8 cellular contexts compared by ENCODE assay signal in the genomic region with DNA sequence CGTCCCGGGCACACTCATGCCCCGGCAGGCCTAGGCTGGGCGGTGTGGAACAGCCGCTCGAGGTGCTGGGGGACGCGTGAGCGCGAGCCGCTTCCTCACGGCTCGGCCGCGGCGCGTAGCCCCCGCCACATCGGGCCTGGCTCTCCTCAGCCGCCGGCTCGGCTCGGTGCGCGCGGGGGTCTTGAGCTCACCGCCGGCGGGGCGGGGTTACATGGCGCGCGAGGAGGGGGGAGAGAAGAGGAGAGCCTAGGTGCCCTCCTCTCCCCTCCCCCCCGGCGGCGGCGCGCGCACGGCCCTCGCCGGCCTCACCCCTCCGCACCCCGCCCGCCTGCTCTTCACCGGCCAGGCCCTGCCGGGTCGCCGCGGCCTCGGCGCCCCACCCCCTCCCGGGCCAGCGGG. TPM values are rescaled to one million over a fixed set of nuclear protein-coding genes. Genes with fewer than 3 reads are reported as not detected.
DNase-seq lines count a peak whose midpoint lies in the region; ATAC-seq, FAIRE-seq and TF ChIP-seq lines count a peak whose summit lies in the region.

No MANE protein-coding gene starts in this region.

- peak overlapping the region; percentile 53 for H2AFZ ChIP-seq in endothelial cell of umbilical vein (ENCODE audit: low read depth, low read length)

- no peaks in the 10 kb centered on the region for H3K27me3 ChIP-seq in endothelial cell of umbilical vein (ENCODE audit: control insufficient read depth in 2 of 2, insufficient read depth in 2 of 2, low read length in 2 of 2)

- ATAC-seq in GM18909 (IDR thresholded peaks at IDR 0.05; ENCODE audit: poor library complexity, unreplicated experiment): peak; percentile 48
- ATAC-seq in HG03159 (IDR thresholded peaks at IDR 0.05; ENCODE audit: unreplicated experiment): peak; percentile 41
- ATAC-seq in mucosa of descending colon: peak; percentile 84

- dilution Hi-C loops in endothelial cell of umbilical vein (cut with MboI; ENCODE audit: extremely low pct_ligation_motif_present, low sequenced_read_pairs): no loop called here

- no peaks in the 10 kb centered on the region for H3K9me1 ChIP-seq in endothelial cell of umbilical vein (replicated peaks; ENCODE audit: control insufficient read depth, extremely low read depth, insufficient read depth, low read length)

- TF ChIP-seq CTCF in AG09319 (IDR thresholded peaks at IDR 0.05; ENCODE audit: low read depth, low read length) (no peak), endothelial cell of umbilical vein (IDR thresholded peaks at IDR 0.05; ENCODE audit: extremely low read depth in 1 of 2, insufficient read depth in 1 of 2, low read depth in 1 of 2, low read length in 2 of 2) (no peak), mucosa of descending colon (IDR thresholded peaks at IDR 0.05) (no peak)

- no TSS peak for BruUV-seq in endothelial cell of umbilical vein (replicated peaks; lab: Mats Ljungman, UMichigan)

- DNase-seq in AG09319 (ENCODE audit: extremely low read depth, low read depth): peak; percentile 18
- peak; percentile 94 for DNase-seq in NCI-H748 (lab: John Stamatoyannopoulos, UW; ENCODE audit: unreplicated experiment)
- DNase-seq in activated CD8-positive, alpha-beta memory T cell treated with anti-CD3 and anti-CD28 coated beads, Interleukin-2, amount 50 U/mL, for 24 hours (ENCODE audit: extremely low read depth): peak; percentile 39
- peak; percentile 68 for DNase-seq in endothelial cell of umbilical vein (ENCODE audit: low read depth, low spot score)
- DNase-seq in mucosa of descending colon: peak; percentile 87 to 90 (median 89)
- peak; percentile 41 to 58 for DNase-seq in stimulated activated CD8-positive, alpha-beta memory T cell treated with anti-CD3 and anti-CD28 coated beads, Interleukin-4, amount 100 ng/mL, for 4 hours (ENCODE audit: low read depth in 2 of 2, low spot score in 1 of 2)

- CTCF ChIA-PET in endothelial cell of umbilical vein (lab: Charles Lee): interaction anchor here (0.8 to 2.0 kb wide), 12 partner anchors 9 to 298 kb away, joined by 3 to 19 read pairs (median 5); partner anchors contain the start of gene ERMP1

- peak overlapping the region; percentile 65 to 98 (median 89) for H3K4me3 ChIP-seq in endothelial cell of umbilical vein (replicated peaks in 1 of 3; ENCODE audit: insufficient read depth in 1 of 3, low read depth in 1 of 3, low read length in 3 of 3)
- H3K4me3 ChIP-seq in mucosa of descending colon: peak overlapping the region; percentile 80

- intact Hi-C loops in endothelial cell of umbilical vein (cut with micrococcal nuclease): loop anchor here (2.0 to 10.0 kb wide), 4 partner anchors 209 to 675 kb away; partner anchors contain the start of gene UHRF2
- intact Hi-C loops in mucosa of descending colon (cut with DNase I, micrococcal nuclease): no loop called here

- FAIRE-seq in endothelial cell of umbilical vein (lab: Jason Lieb, UNC): no peak

- peaks cover 2% of the 10 kb centered on the region for H4K20me1 ChIP-seq in endothelial cell of umbilical vein (replicated peaks; ENCODE audit: control insufficient read depth, extremely low read depth, insufficient read depth, low read length)

- H3K79me2 ChIP-seq in endothelial cell of umbilical vein (ENCODE audit: control insufficient read depth, insufficient read depth, low read length): peaks cover 53% of the 10 kb centered on the region

- no peaks in the 10 kb centered on the region for H3K36me3 ChIP-seq in endothelial cell of umbilical vein (ENCODE audit: control insufficient read depth in 2 of 2, extremely low read depth in 1 of 2, insufficient read depth in 2 of 2, low read length in 2 of 2)
- H3K36me3 ChIP-seq in mucosa of descending colon (ENCODE audit: low read depth): no peaks in the 10 kb centered on the region

- TF ChIP-seq POLR2A in endothelial cell of umbilical vein (IDR thresholded peaks at IDR 0.05; ENCODE audit: low read depth, low read length): no peak

- H3K4me2 ChIP-seq in endothelial cell of umbilical vein (ENCODE audit: insufficient read depth, low read length): peak overlapping the region; percentile 97

- H3K4me1 ChIP-seq in endothelial cell of umbilical vein (ENCODE audit: control insufficient read depth, extremely low read depth, insufficient read depth, low read length) (peaks cover 19% of the 10 kb centered on the region), mucosa of descending colon (ENCODE audit: low read depth) (peaks cover 18% of the 10 kb centered on the region)

- H3K9ac ChIP-seq in endothelial cell of umbilical vein (replicated peaks; ENCODE audit: extremely low read depth, insufficient read depth, low read length): peak overlapping the region; percentile 80

- POLR2A ChIA-PET in endothelial cell of umbilical vein (lab: Charles Lee): interaction anchor here (1.0 to 1.6 kb wide), 4 partner anchors 8 to 673 kb away, joined by 3 to 10 read pairs (median 5); no protein-coding TSS in a partner anchor

- H3K27ac ChIP-seq in endothelial cell of umbilical vein (ENCODE audit: insufficient read depth, low read depth, low read length): peak overlapping the region; percentile 60

- H3K9me3 ChIP-seq in endothelial cell of umbilical vein (replicated peaks; ENCODE audit: control insufficient read depth, insufficient read depth, low read length): no peaks in the 10 kb centered on the region
- no peaks in the 10 kb centered on the region for H3K9me3 ChIP-seq in mucosa of descending colon

TF ChIP-seq in endothelial cell of umbilical vein, 7 proteins besides CTCF, POLR2A, EP300 and RAD21:
- no peak for TF ChIP-seq EZH2 (IDR thresholded peaks at IDR 0.05; ENCODE audit: borderline replicate concordance, low read depth, low read length, severe bottlenecking)
- no peak for TF ChIP-seq FOS (IDR thresholded peaks at IDR 0.05; ENCODE audit: borderline replicate concordance, insufficient read depth, low read length)
- TF ChIP-seq MAX (IDR thresholded peaks at IDR 0.05; ENCODE audit: insufficient read depth, insufficient read length): no peak
- TF ChIP-seq MYC (IDR thresholded peaks at IDR 0.05; ENCODE audit: low read depth, low read length): no peak
- TF ChIP-seq JUN (IDR thresholded peaks at IDR 0.05; ENCODE audit: borderline replicate concordance, insufficient read depth, insufficient read length, low read depth): no peak
- TF ChIP-seq GATA2 (IDR thresholded peaks at IDR 0.05; ENCODE audit: insufficient read depth, insufficient read length, low read depth, low read length): no peak
- no peak for TF ChIP-seq POLR2AphosphoS5 (IDR thresholded peaks at IDR 0.05; ENCODE audit: insufficient read depth, low read depth, low read length)

RNA-seq across cellular contexts. Expression of gene RANBP6, which starts 7.7 kb away (rescaled TPM):
- total RNA-seq in endothelial cell of umbilical vein (20.9 and 21.9 TPM in 2 replicates), mucosa of descending colon (10 to 100 TPM in 1 of 3 donors, 1 to 10 TPM in 2; 7.9 to 13.1 (median 9.8) TPM)
- polyA plus RNA-seq in endothelial cell of umbilical vein: 3.8 and 5.3 TPM in 2 replicates
- 5.9 TPM in 2 replicates for polyA plus RNA-seq in endothelial cell of umbilical vein (2011; cell fraction: cytosol; rRNA removed)
- 7.0 and 8.5 TPM in 2 replicates for polyA plus RNA-seq in endothelial cell of umbilical vein (2011; cell fraction: nucleus; rRNA removed)
- 21.1 and 30.0 TPM in 2 replicates for polyA plus RNA-seq in endothelial cell of umbilical vein (2012)
- 17.6 and 18.1 TPM in 2 replicates for polyA minus RNA-seq in endothelial cell of umbilical vein
- 10.4 TPM for polyA minus RNA-seq in endothelial cell of umbilical vein (2011; cell fraction: cytosol; rRNA and poly(A)+ RNA removed)
- 14.3 and 18.8 TPM in 2 replicates for polyA minus RNA-seq in endothelial cell of umbilical vein (2011; cell fraction: nucleus; rRNA and poly(A)+ RNA removed)

Comparison
In these comparisons a context has a peak if more than half of its experiments do, and no peak if none do; other contexts are left out.
1. Peak in every context shown above with its lines: DNase-seq, ATAC-seq, H3K4me3 ChIP-seq and H3K27ac ChIP-seq.
2. DNase-seq: peak in every context shown above with its lines; median percentile 94 in NCI-H748; 89 in mucosa of descending colon; 68 in endothelial cell of umbilical vein; 50 in stimulated activated CD8-positive, alpha-beta memory T cell treated with anti-CD3 and anti-CD28 coated beads, Interleukin-4, amount 100 ng/mL, for 4 hours; 39 in activated CD8-positive, alpha-beta memory T cell treated with anti-CD3 and anti-CD28 coated beads, Interleukin-2, amount 50 U/mL, for 24 hours; 18 in AG09319.